In genomic region chr12:112590281-112590680, GRCh38 we compare ENCODE assay signal across 27 cellular contexts.
"Had no signal": no experiment of that assay in that cellular context is flagged by ENCODE, and none has a peak within 500 bp of the region (broad histone marks: within the 10 kb centered on the region; RNA-seq: fewer than 3 reads in every experiment).

No MANE protein-coding gene starts in this region.

- H3K36me3 Mint-ChIP-seq: natural killer cell treated with Interleukin-12 subunit alpha and Interleukin-12 subunit beta and Interleukin-15 and Interleukin-18, amount 100 ng/mL, for 72 hours had no signal

- H3K27ac ChIP-seq: brain microvascular endothelial cell, spleen, suprapubic skin, tibial artery, upper lobe of right lung, WERI-Rb-1 had no signal

- DNase-seq: activated CD4-positive, alpha-beta memory T cell treated with anti-CD3 and anti-CD28 coated beads, Interleukin-2, amount 10 ng/mL, durations not matched to agents 7 days and 5 days; activated CD4-positive, alpha-beta T cell treated with anti-CD3 and anti-CD28 coated beads, Interleukin-2, amount 10 ng/mL, durations not matched to agents 24 days and 14 days; activated CD4-positive, CD25-positive, alpha-beta regulatory T cell treated with anti-CD3 and anti-CD28 coated beads, Interleukin-2, amount 50 U/mL, for 72 hours; activated gamma-delta T cell treated with Interleukin-2 at 50 U/mL for 16 hours; activated naive CD4-positive, alpha-beta T cell treated with anti-CD3 and anti-CD28 coated beads, Interleukin-2, amount 50 U/mL, for 16 hours; activated T-cell treated with anti-CD3 and anti-CD28 coated beads, Interleukin-2, amount 50 U/mL, for 4 hours; amniotic stem cell; brain microvascular endothelial cell; caudate nucleus; cortex of kidney; foreskin fibroblast; head of caudate nucleus; hippocampal formation; islet precursor cell; left ventricle myocardium superior; mucosa of descending colon; posterior cingulate gyrus; right cardiac atrium; spleen; stimulated activated naive CD4-positive, alpha-beta T cell; T-helper 9 cell; tibial artery; upper lobe of right lung; WERI-Rb-1 had no signal

- H3K9me3 ChIP-seq: mucosa of descending colon, suprapubic skin, upper lobe of right lung had no signal

- H3K9me3 Mint-ChIP-seq: activated CD4-positive, alpha-beta memory T cell treated with anti-CD3 and anti-CD28 coated beads, Interleukin-2, amount 10 ng/mL, durations not matched to agents 7 days and 5 days; activated CD4-positive, alpha-beta T cell treated with anti-CD3 and anti-CD28 coated beads, Interleukin-2, amount 10 ng/mL, durations not matched to agents 24 days and 14 days; activated T-helper 17 cell treated with anti-CD3 and anti-CD28 coated beads, Interleukin-2, amount 50 U/mL, for 72 hours; natural killer cell treated with Interleukin-12 subunit alpha and Interleukin-12 subunit beta and Interleukin-15 and Interleukin-18, amount 100 ng/mL, for 72 hours had no signal

- H3K36me3 ChIP-seq: brain microvascular endothelial cell, spleen, suprapubic skin, tibial artery, upper lobe of right lung, WERI-Rb-1 had no signal

- H3K4me3 Mint-ChIP-seq: activated CD4-positive, alpha-beta memory T cell treated with anti-CD3 and anti-CD28 coated beads, Interleukin-2, amount 10 ng/mL, durations not matched to agents 7 days and 5 days; activated CD4-positive, alpha-beta T cell treated with anti-CD3 and anti-CD28 coated beads, Interleukin-2, amount 10 ng/mL, durations not matched to agents 24 days and 14 days; activated T-cell treated with anti-CD3 and anti-CD28 coated beads, Interleukin-2, amount 50 U/mL, for 4 hours; activated T-helper 17 cell treated with anti-CD3 and anti-CD28 coated beads, Interleukin-2, amount 50 U/mL, for 72 hours; natural killer cell treated with Interleukin-12 subunit alpha and Interleukin-12 subunit beta and Interleukin-15 and Interleukin-18, amount 100 ng/mL, for 72 hours had no signal

- H3K27ac Mint-ChIP-seq: activated CD4-positive, alpha-beta memory T cell treated with anti-CD3 and anti-CD28 coated beads, Interleukin-2, amount 10 ng/mL, durations not matched to agents 7 days and 5 days; activated CD4-positive, alpha-beta T cell treated with anti-CD3 and anti-CD28 coated beads, Interleukin-2, amount 10 ng/mL, durations not matched to agents 24 days and 14 days; activated T-helper 17 cell treated with anti-CD3 and anti-CD28 coated beads, Interleukin-2, amount 50 U/mL, for 72 hours; natural killer cell treated with Interleukin-12 subunit alpha and Interleukin-12 subunit beta and Interleukin-15 and Interleukin-18, amount 100 ng/mL, for 72 hours had no signal

- H3K4me1 ChIP-seq: spleen, suprapubic skin, tibial artery, upper lobe of right lung had no signal

- H3K4me1 Mint-ChIP-seq: activated CD4-positive, alpha-beta memory T cell treated with anti-CD3 and anti-CD28 coated beads, Interleukin-2, amount 10 ng/mL, durations not matched to agents 7 days and 5 days; activated CD4-positive, alpha-beta T cell treated with anti-CD3 and anti-CD28 coated beads, Interleukin-2, amount 10 ng/mL, durations not matched to agents 24 days and 14 days had no signal

- H3K27me3 ChIP-seq: brain microvascular endothelial cell, tibial artery, upper lobe of right lung had no signal

- H3K4me3 ChIP-seq: mucosa of descending colon, spleen, suprapubic skin, tibial artery, upper lobe of right lung had no signal
